Comparison of ENCODE assay signal across 20 cellular contexts in genomic region chr20:59676877-59677140, GRCh38.
"Had no signal": no experiment of that assay in that cellular context is flagged by ENCODE, and none has a peak within 500 bp of the region (broad histone marks: within the 10 kb centered on the region; RNA-seq: fewer than 3 reads in every experiment).

No MANE protein-coding gene starts in this region.

- H3K4me3 ChIP-seq: colonic mucosa, gastroesophageal sphincter, left ventricle myocardium inferior, skin epidermis, thyroid gland, upper lobe of right lung had no signal

- DNase-seq: activated B cell treated with CpG ODN at 0.5 μM for 24 hours; activated CD4-positive, alpha-beta T cell treated with anti-CD3 and anti-CD28 coated beads, Interleukin-2, amount 50 U/mL, for 1 hour; activated CD8-positive, alpha-beta T cell treated with anti-CD3 and anti-CD28 coated beads for 36 hours; activated gamma-delta T cell treated with Interleukin-2 at 50 U/mL for 16 hours; activated naive CD4-positive, alpha-beta T cell treated with anti-CD3 and anti-CD28 coated beads, Interleukin-2, amount 50 U/mL, for 16 hours; activated T-cell treated with anti-CD3 and anti-CD28 coated beads, Interleukin-2, amount 50 U/mL, for 4 hours; amniotic stem cell; colonic mucosa; effector memory CD4-positive, alpha-beta T cell; kidney glomerular epithelial cell; left ventricle myocardium inferior; stimulated activated CD4-positive, alpha-beta T cell treated with anti-CD3 and anti-CD28 coated beads, Interleukin-12 subunit alpha, Interleukin-12 subunit beta, amount 100 ng/mL, for 4 hours; stimulated activated CD4-positive, alpha-beta T cell treated with anti-CD3 and anti-CD28 coated beads, Interleukin-4, amount 100 ng/mL, for 1 hour; T-helper 17 cell; upper lobe of right lung had no signal

- H3K4me1 ChIP-seq: colonic mucosa, thyroid gland, upper lobe of right lung had no signal

- H3K27ac ChIP-seq: colonic mucosa, gastroesophageal sphincter, left ventricle myocardium inferior, skin epidermis, thyroid gland, upper lobe of right lung had no signal

- H3K36me3 ChIP-seq: colonic mucosa, gastroesophageal sphincter, left ventricle myocardium inferior, thyroid gland, upper lobe of right lung had no signal

- H3K9me3 ChIP-seq: colonic mucosa, gastroesophageal sphincter, left ventricle myocardium inferior, thyroid gland, upper lobe of right lung had no signal

- H3K27me3 ChIP-seq: colonic mucosa, thyroid gland had no signal

- ATAC-seq: activated CD8-positive, alpha-beta T cell treated with anti-CD3 and anti-CD28 coated beads for 36 hours; activated T-cell treated with anti-CD3 and anti-CD28 coated beads, Interleukin-2, amount 50 U/mL, for 4 hours; activated T-helper 17 cell treated with anti-CD3 and anti-CD28 coated beads, Interleukin-2, amount 50 U/mL, for 72 hours; gastroesophageal sphincter; sciatic nerve; T-helper 17 cell; upper lobe of right lung had no signal
